1 cellular context compared by ENCODE assay signal in genomic region chr3:27712136-27713065, GRCh38.
TF ChIP-seq lines count a peak whose summit lies in the region.

No MANE protein-coding gene starts in this region.

TF ChIP-seq in GM23338, 12 proteins besides CTCF, POLR2A, EP300 and RAD21 (continued from another document):
- no peak for TF ChIP-seq REST (IDR thresholded peaks at IDR 0.05; ENCODE audit: unreplicated experiment)
